1 cellular context compared by ENCODE assay signal in genomic region chr14:89280612-89281011, GRCh38.
TF ChIP-seq lines count a peak whose summit lies in the region.

No MANE protein-coding gene starts in this region.

TF ChIP-seq in HepG2, 621 proteins besides CTCF, POLR2A, EP300 and RAD21 (continued from another document):
- TF ChIP-seq KIAA2018 (CRISPR knock-in tag; IDR thresholded peaks at IDR 0.05; ENCODE audit: borderline replicate concordance) (no peak), YEATS4 (CRISPR knock-in tag; IDR thresholded peaks at IDR 0.05; ENCODE audit: borderline replicate concordance) (no peak), CSRNP1 (CRISPR knock-in tag; IDR thresholded peaks at IDR 0.05) (no peak)
